Comparison of ENCODE assay signal across 11 cellular contexts in the genomic region with DNA sequence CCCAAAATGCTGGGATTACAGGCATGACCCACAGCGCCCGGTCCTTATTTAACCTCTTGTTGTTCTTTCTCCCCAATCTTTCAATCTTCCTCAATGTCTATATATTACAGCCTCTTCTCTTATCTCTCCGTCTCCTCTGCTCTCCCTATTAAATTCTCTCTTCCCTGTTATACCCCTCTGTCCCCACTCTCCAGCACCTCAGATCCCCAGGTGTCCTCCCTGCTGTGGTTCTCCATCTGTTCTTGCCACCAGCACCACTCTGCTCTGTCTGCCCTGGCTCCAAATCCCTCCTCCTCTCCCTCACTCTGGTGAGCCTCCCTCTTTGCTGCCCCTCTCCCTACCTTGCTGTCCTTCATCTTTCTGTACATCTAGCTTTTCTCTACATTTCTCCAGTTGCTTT. TPM values are rescaled to one million over a fixed set of nuclear protein-coding genes. Genes with fewer than 3 reads are reported as not detected.
DNase-seq lines count a peak whose midpoint lies in the region; ATAC-seq, FAIRE-seq and TF ChIP-seq lines count a peak whose summit lies in the region.
"Had no signal": no experiment of that assay in that cellular context is flagged by ENCODE, and none has a peak within 500 bp of the region (broad histone marks: within the 10 kb centered on the region; RNA-seq: fewer than 3 reads in every experiment).

No MANE protein-coding gene starts in this region.

- no peaks in the 10 kb centered on the region for H3K79me1 ChIP-seq in mesendoderm (ENCODE audit: low read length)

- H3K4me3 ChIP-seq in HepG2 (replicated peaks in 1 of 3; ENCODE audit: insufficient read depth in 1 of 3, low read depth in 2 of 3, low read length in 3 of 3) (peak overlapping the region; percentile 38 to 80 (median 73); a peak in 5 of 6 replicates), right lobe of liver (no peak overlapping the region), mesendoderm (ENCODE audit: low read length) (no peak overlapping the region), SJCRH30 (no peak overlapping the region)

- H3K56ac ChIP-seq in mesendoderm (ENCODE audit: low read length), result peak overlapping the region; percentile 49

- H3K27me3 ChIP-seq in HepG2 (ENCODE audit: control insufficient read depth in 1 of 2, insufficient read depth in 2 of 2, low read length in 2 of 2), result no peaks in the 10 kb centered on the region
- no peaks in the 10 kb centered on the region for H3K27me3 ChIP-seq in right lobe of liver
- no peaks in the 10 kb centered on the region for H3K27me3 ChIP-seq in mesendoderm (ENCODE audit: insufficient read depth, low read length, poor library complexity)
- no peaks in the 10 kb centered on the region for H3K27me3 ChIP-seq in SJCRH30
- H3K27me3 ChIP-seq: SJSA1 had no signal

- TF ChIP-seq POLR2A in HepG2 (IDR thresholded peaks at IDR 0.05; ENCODE audit: insufficient read depth in 1 of 2, low read depth in 2 of 2, low read length in 2 of 2) (no peak), right lobe of liver (IDR thresholded peaks at IDR 0.05) (no peak), erythroblast (IDR thresholded peaks at IDR 0.05; ENCODE audit: low read length) (no peak)

- H3K79me2 ChIP-seq in HepG2 (ENCODE audit: insufficient read depth, low read length) (peaks cover 2% of the 10 kb centered on the region), mesendoderm (ENCODE audit: control insufficient read depth, insufficient read depth, low read length) (no peaks in the 10 kb centered on the region)

- H4K8ac ChIP-seq in mesendoderm (ENCODE audit: low read depth, low read length), result no peak overlapping the region

- peak overlapping the region; percentile 88 for H3K4me3 Mint-ChIP-seq in activated naive CD8-positive, alpha-beta T cell treated with anti-CD3 and anti-CD28 coated beads for 36 hours

- TF ChIP-seq CTCF in HepG2 (CRISPR knock-in tag; IDR thresholded peaks at IDR 0.05) (no peak), right lobe of liver (IDR thresholded peaks at IDR 0.05) (no peak)

- H3K9ac ChIP-seq in HepG2 (ENCODE audit: insufficient read depth, low read depth, low read length) (no peak overlapping the region), mesendoderm (ENCODE audit: low read length) (no peak overlapping the region)

- no peak overlapping the region for H3K18ac ChIP-seq in mesendoderm (ENCODE audit: low read length)

- no peak overlapping the region for H2AK5ac ChIP-seq in mesendoderm (ENCODE audit: low read length)

- H3K36me3 Mint-ChIP-seq in activated naive CD8-positive, alpha-beta T cell treated with anti-CD3 and anti-CD28 coated beads for 36 hours, result peaks cover 48% of the 10 kb centered on the region

- no peaks in the 10 kb centered on the region for H4K20me1 ChIP-seq in HepG2 (ENCODE audit: insufficient read depth, low read length)

- H3K4ac ChIP-seq in mesendoderm (ENCODE audit: low read depth, low read length), result no peak overlapping the region

- ATAC-seq in HepG2, result no peak
- no peak for ATAC-seq in right lobe of liver

- POLR2A ChIA-PET in HepG2 (lab: Yijun Ruan, JAX), result no interaction called here

- no peak overlapping the region for H2BK15ac ChIP-seq in mesendoderm (replicated peaks; ENCODE audit: low read depth)

- no peak overlapping the region for H3K27ac ChIP-seq in HepG2 (ENCODE audit: extremely low read length, insufficient read depth, low read length)
- no peak overlapping the region for H3K27ac ChIP-seq in right lobe of liver
- H3K27ac ChIP-seq in mesendoderm (ENCODE audit: low read depth, low read length), result no peak overlapping the region
- no peak overlapping the region for H3K27ac ChIP-seq in SJCRH30
- H3K27ac ChIP-seq: SJSA1 had no signal

- CTCF ChIA-PET in HepG2 (lab: Yijun Ruan, JAX; ENCODE audit: low intra/inter-chr PET ratio, low total read pairs), result no interaction called here

- in situ Hi-C loops in HepG2 (cut with HindIII; ENCODE audit: extremely low pct_ligation_motif_present, low pct_unique_long_range_greater_than_20kb), result no loop called here

- H2BK120ac ChIP-seq in mesendoderm (ENCODE audit: low read depth, low read length), result no peak overlapping the region

- H3K4me1 ChIP-seq in HepG2 (ENCODE audit: insufficient read depth, low read length) (peaks cover 24% of the 10 kb centered on the region), right lobe of liver (no peaks in the 10 kb centered on the region), mesendoderm (ENCODE audit: control insufficient read depth, low read depth, low read length) (no peaks in the 10 kb centered on the region), SJCRH30 (no peaks in the 10 kb centered on the region)

- TF ChIP-seq EP300 in HepG2 (IDR thresholded peaks at IDR 0.05; ENCODE audit: low read depth in 2 of 2, low read length in 2 of 2) (no peak), HepG2 (CRISPR knock-in tag; IDR thresholded peaks at IDR 0.05; ENCODE audit: borderline replicate concordance) (no peak)

- H3K4me1 Mint-ChIP-seq in activated naive CD8-positive, alpha-beta T cell treated with anti-CD3 and anti-CD28 coated beads for 36 hours, result peaks cover 25% of the 10 kb centered on the region

- intact Hi-C loops in HepG2 (cut with micrococcal nuclease; ENCODE audit: unreplicated experiment), result no loop called here
- intact Hi-C loops in right lobe of liver (cut with DNase I), result no loop called here

- H3K27ac Mint-ChIP-seq in activated naive CD8-positive, alpha-beta T cell treated with anti-CD3 and anti-CD28 coated beads for 36 hours, result peak overlapping the region; percentile 35

- no peak overlapping the region for H4K5ac ChIP-seq in mesendoderm (ENCODE audit: low read length)

- H2BK5ac ChIP-seq in mesendoderm (ENCODE audit: low read length), result no peak overlapping the region

- H2AFZ ChIP-seq in HepG2 (ENCODE audit: low read length), result no peak overlapping the region

- H3K4me2 ChIP-seq in HepG2 (ENCODE audit: low read depth, low read length), result peak overlapping the region; percentile 72
- no peak overlapping the region for H3K4me2 ChIP-seq in mesendoderm (ENCODE audit: low read length)

- BruUV-seq in HepG2 (replicated peaks; lab: Mats Ljungman, UMichigan), result no TSS peak

- no peaks in the 10 kb centered on the region for H3K9me3 ChIP-seq in HepG2 (ENCODE audit: low read length)
- H3K9me3 ChIP-seq in right lobe of liver, result no peaks in the 10 kb centered on the region
- H3K9me3 ChIP-seq in SJCRH30 (replicated peaks), result no peaks in the 10 kb centered on the region
- H3K9me3 ChIP-seq: SJSA1 had no signal

- no peak for DNase-seq in HepG2 (ENCODE audit: low spot score)
- DNase-seq in right lobe of liver, result no peak
- DNase-seq in activated naive CD8-positive, alpha-beta T cell treated with anti-CD3 and anti-CD28 coated beads for 36 hours, result no peak
- no peak for DNase-seq in mesendoderm
- DNase-seq in SHP77 (lab: John Stamatoyannopoulos, UW), result no peak
- DNase-seq in SJCRH30, result no peak
- DNase-seq in hepatic stellate cell (ENCODE audit: low spot score), result no peak
- DNase-seq in erythroblast (lab: John Stamatoyannopoulos, UW), result no peak
- DNase-seq: NCI-H1105 had no signal

- H3K36me3 ChIP-seq in HepG2 (replicated peaks in 1 of 2; ENCODE audit: control insufficient read depth in 1 of 2, insufficient read depth in 2 of 2, low read length in 2 of 2), result no peaks in the 10 kb centered on the region
- H3K36me3 ChIP-seq in right lobe of liver, result no peaks in the 10 kb centered on the region
- no peaks in the 10 kb centered on the region for H3K36me3 ChIP-seq in mesendoderm (ENCODE audit: control insufficient read depth, insufficient read depth, low read length)
- no peaks in the 10 kb centered on the region for H3K36me3 ChIP-seq in SJCRH30
- H3K36me3 ChIP-seq: SJSA1 had no signal

- FAIRE-seq in HepG2 (lab: Jason Lieb, UNC), result no peak
- FAIRE-seq: D721Med had no signal

- H3K9me3 Mint-ChIP-seq in activated naive CD8-positive, alpha-beta T cell treated with anti-CD3 and anti-CD28 coated beads for 36 hours, result peaks cover 21% of the 10 kb centered on the region

- TF ChIP-seq RAD21 in HepG2 (CRISPR knock-in tag; IDR thresholded peaks at IDR 0.05), result no peak

- no peak overlapping the region for H3K23ac ChIP-seq in mesendoderm (ENCODE audit: low read length)

- H3K27me3 Mint-ChIP-seq in activated naive CD8-positive, alpha-beta T cell treated with anti-CD3 and anti-CD28 coated beads for 36 hours, result no peaks in the 10 kb centered on the region

- 82% methylated on average over 3 of the region's 3 CpGs for WGBS in HepG2 (ENCODE audit: low lambda C conversion rate)
- WGBS in right lobe of liver (ENCODE audit: insufficient coverage, low coverage, low lambda C conversion rate, missing lambda C conversion rate), result 86% methylated on average over 3 of the region's 3 CpGs
- WGBS in mesendoderm (ENCODE audit: extremely low coverage, insufficient coverage, low lambda C conversion rate), result no CpG with 5 or more reads among the region's 3 CpGs

RNA-seq across cellular contexts. Expression of a gene that starts 1.1 kb away (rescaled TPM):
- total RNA-seq in HepG2 (2016; rRNA removed; fragmentation: Illumina TruSeq; extraction: Trizol) (14.5 and 16.4 TPM in 2 replicates), right lobe of liver (1 to 10 TPM; 1.4 to 4.3 (median 2.1) TPM)
- 2.6 and 3.6 TPM in 2 replicates for total RNA-seq in HepG2 (2016; cell fraction: cytosol; rRNA removed; fragmentation: Illumina TruSeq; extraction: Trizol; ENCODE audit: low read depth)
- 17.0 and 18.8 TPM in 2 replicates for total RNA-seq in HepG2 (2016; cell fraction: insoluble cytoplasmic fraction; rRNA removed; fragmentation: Illumina TruSeq; extraction: Trizol)
- total RNA-seq in HepG2 (2016; cell fraction: membrane; rRNA removed; fragmentation: Illumina TruSeq; extraction: Trizol), result 5.2 and 6.4 TPM in 2 replicates
- total RNA-seq in HepG2 (2016; cell fraction: nucleus; rRNA removed; fragmentation: Illumina TruSeq; extraction: Trizol), result 22.8 and 32.1 TPM in 2 replicates
- 15.0 and 16.7 TPM in 2 replicates for polyA plus RNA-seq in HepG2 (2011; rRNA removed)
- 6.2 and 6.7 TPM in 2 replicates for polyA plus RNA-seq in HepG2 (2011; cell fraction: cytosol; rRNA removed)
- 56.8 and 62.3 TPM in 2 replicates for polyA plus RNA-seq in HepG2 (2011; cell fraction: nucleus; rRNA removed)
- polyA plus RNA-seq in HepG2 (2012), result 8.8 and 8.9 TPM in 2 replicates
- 1.7 and 2.6 TPM in 2 replicates for polyA plus RNA-seq in HepG2 (2016; cell fraction: cytosol; fragmentation: Illumina TruSeq; extraction: Trizol; ENCODE audit: low read depth)
- polyA plus RNA-seq in HepG2 (2016; cell fraction: insoluble cytoplasmic fraction; fragmentation: Illumina TruSeq; extraction: Trizol; ENCODE audit: low read depth), result 11.3 and 12.7 TPM in 2 replicates
- polyA plus RNA-seq in HepG2 (2016; cell fraction: membrane; fragmentation: Illumina TruSeq; extraction: Trizol; ENCODE audit: low read depth), result 3.1 and 4.1 TPM in 2 replicates
- 49.1 and 51.2 TPM in 2 replicates for polyA plus RNA-seq in HepG2 (2016; cell fraction: nucleus; fragmentation: Illumina TruSeq; extraction: Trizol; ENCODE audit: insufficient read depth, low read depth)
- polyA minus RNA-seq in HepG2 (2011; rRNA and poly(A)+ RNA removed; ENCODE audit: low replicate concordance), result 9.3 and 12.8 TPM in 2 replicates
- 5.8 and 6.9 TPM in 2 replicates for polyA minus RNA-seq in HepG2 (2011; cell fraction: cytosol; rRNA and poly(A)+ RNA removed)
- polyA minus RNA-seq in HepG2 (2011; cell fraction: nucleus; rRNA and poly(A)+ RNA removed), result 29.9 and 56.4 TPM in 2 replicates
- 10 to 100 TPM; 13.5 to 14.4 TPM for total RNA-seq in activated naive CD8-positive, alpha-beta T cell treated with anti-CD3 and anti-CD28 coated beads for 36 hours
- polyA plus RNA-seq in mesendoderm (2013, experiment 1 of 2), result 19.5 TPM
- polyA plus RNA-seq in mesendoderm (2013, experiment 2 of 2), result 19.6 TPM
- total RNA-seq in SJCRH30 (2014; rRNA removed; shearing (Covaris generic)), result 2.5 and 3.3 TPM in 2 replicates

RNA-seq across cellular contexts. Expression of a gene that starts 35.9 kb away (rescaled TPM):
- 16.0 and 20.0 TPM in 2 replicates for total RNA-seq in HepG2 (2016; rRNA removed; fragmentation: Illumina TruSeq; extraction: Trizol)
- total RNA-seq in HepG2 (2016; cell fraction: cytosol; rRNA removed; fragmentation: Illumina TruSeq; extraction: Trizol; ENCODE audit: low read depth), result 2.8 and 6.6 TPM in 2 replicates
- 14.5 and 21.3 TPM in 2 replicates for total RNA-seq in HepG2 (2016; cell fraction: insoluble cytoplasmic fraction; rRNA removed; fragmentation: Illumina TruSeq; extraction: Trizol)
- 4.3 and 6.9 TPM in 2 replicates for total RNA-seq in HepG2 (2016; cell fraction: membrane; rRNA removed; fragmentation: Illumina TruSeq; extraction: Trizol)
- total RNA-seq in HepG2 (2016; cell fraction: nucleus; rRNA removed; fragmentation: Illumina TruSeq; extraction: Trizol), result 5.6 and 7.5 TPM in 2 replicates
- polyA plus RNA-seq in HepG2 (2011; rRNA removed), result 5.0 and 5.9 TPM in 2 replicates
- 2.6 and 4.9 TPM in 2 replicates for polyA plus RNA-seq in HepG2 (2011; cell fraction: cytosol; rRNA removed)
- polyA plus RNA-seq in HepG2 (2011; cell fraction: nucleus; rRNA removed), result 1.5 and 2.5 TPM in 2 replicates
- 4.0 and 5.4 TPM in 2 replicates for polyA plus RNA-seq in HepG2 (2012)
- polyA plus RNA-seq in HepG2 (2016; cell fraction: cytosol; fragmentation: Illumina TruSeq; extraction: Trizol; ENCODE audit: low read depth), result 6.4 and 6.5 TPM in 2 replicates
- 9.5 and 12.4 TPM in 2 replicates for polyA plus RNA-seq in HepG2 (2016; cell fraction: insoluble cytoplasmic fraction; fragmentation: Illumina TruSeq; extraction: Trizol; ENCODE audit: low read depth)
- polyA plus RNA-seq in HepG2 (2016; cell fraction: membrane; fragmentation: Illumina TruSeq; extraction: Trizol; ENCODE audit: low read depth), result 2.9 and 4.3 TPM in 2 replicates
- 4.1 and 6.4 TPM in 2 replicates for polyA plus RNA-seq in HepG2 (2016; cell fraction: nucleus; fragmentation: Illumina TruSeq; extraction: Trizol; ENCODE audit: insufficient read depth, low read depth)
- polyA minus RNA-seq in HepG2 (2011; rRNA and poly(A)+ RNA removed; ENCODE audit: low replicate concordance), result 3.9 and 9.0 TPM in 2 replicates
- polyA minus RNA-seq in HepG2 (2011; cell fraction: cytosol; rRNA and poly(A)+ RNA removed), result 7.0 and 9.2 TPM in 2 replicates
- polyA minus RNA-seq in HepG2 (2011; cell fraction: nucleus; rRNA and poly(A)+ RNA removed), result 3.7 and 9.4 TPM in 2 replicates
- total RNA-seq in right lobe of liver, result 1 to 10 TPM in 5 of 6 experiments, under 1 TPM in 1; 0.92 to 4.2 (median 2.9) TPM
- 10 to 100 TPM; 14.0 to 14.8 TPM for total RNA-seq in activated naive CD8-positive, alpha-beta T cell treated with anti-CD3 and anti-CD28 coated beads for 36 hours
- 18.4 TPM for polyA plus RNA-seq in mesendoderm (2013, experiment 1 of 2)
- 17.3 TPM for polyA plus RNA-seq in mesendoderm (2013, experiment 2 of 2)
- 23.7 and 27.9 TPM in 2 replicates for total RNA-seq in SJCRH30 (2014; rRNA removed; shearing (Covaris generic))

RNA-seq across cellular contexts. Expression of a gene that starts 50.7 kb away (rescaled TPM):
- total RNA-seq in HepG2 (2016; rRNA removed; fragmentation: Illumina TruSeq; extraction: Trizol) (4.1 and 9.9 TPM in 2 replicates), right lobe of liver (1 to 10 TPM; 3.3 to 5.4 (median 3.9) TPM)
- total RNA-seq in HepG2 (2016; cell fraction: cytosol; rRNA removed; fragmentation: Illumina TruSeq; extraction: Trizol; ENCODE audit: low read depth), result 1.0 and 1.1 TPM in 2 replicates
- total RNA-seq in HepG2 (2016; cell fraction: insoluble cytoplasmic fraction; rRNA removed; fragmentation: Illumina TruSeq; extraction: Trizol), result 3.9 and 8.0 TPM in 2 replicates
- 2.4 and 2.8 TPM in 2 replicates for total RNA-seq in HepG2 (2016; cell fraction: membrane; rRNA removed; fragmentation: Illumina TruSeq; extraction: Trizol)
- 4.7 and 9.1 TPM in 2 replicates for total RNA-seq in HepG2 (2016; cell fraction: nucleus; rRNA removed; fragmentation: Illumina TruSeq; extraction: Trizol)
- polyA plus RNA-seq in HepG2 (2011; rRNA removed), result 2.4 and 2.7 TPM in 2 replicates
- 0.85 and 1.1 TPM in 2 replicates for polyA plus RNA-seq in HepG2 (2011; cell fraction: cytosol; rRNA removed)
- 3.3 and 3.7 TPM in 2 replicates for polyA plus RNA-seq in HepG2 (2011; cell fraction: nucleus; rRNA removed)
- polyA plus RNA-seq in HepG2 (2012), result 1.9 and 2.3 TPM in 2 replicates
- 0.26 and 0.36 TPM in 2 replicates for polyA plus RNA-seq in HepG2 (2016; cell fraction: cytosol; fragmentation: Illumina TruSeq; extraction: Trizol; ENCODE audit: low read depth)
- 2.4 and 2.5 TPM in 2 replicates for polyA plus RNA-seq in HepG2 (2016; cell fraction: insoluble cytoplasmic fraction; fragmentation: Illumina TruSeq; extraction: Trizol; ENCODE audit: low read depth)
- polyA plus RNA-seq in HepG2 (2016; cell fraction: membrane; fragmentation: Illumina TruSeq; extraction: Trizol; ENCODE audit: low read depth), result 0.32 and 0.36 TPM in 2 replicates
- 4.7 and 7.1 TPM in 2 replicates for polyA plus RNA-seq in HepG2 (2016; cell fraction: nucleus; fragmentation: Illumina TruSeq; extraction: Trizol; ENCODE audit: insufficient read depth, low read depth)
- 3.2 and 3.8 TPM in 2 replicates for polyA minus RNA-seq in HepG2 (2011; rRNA and poly(A)+ RNA removed; ENCODE audit: low replicate concordance)
- 6.6 and 6.9 TPM in 2 replicates for polyA minus RNA-seq in HepG2 (2011; cell fraction: cytosol; rRNA and poly(A)+ RNA removed)
- 10.9 and 13.2 TPM in 2 replicates for polyA minus RNA-seq in HepG2 (2011; cell fraction: nucleus; rRNA and poly(A)+ RNA removed)
- 10 to 100 TPM; 15.1 to 15.9 TPM for total RNA-seq in activated naive CD8-positive, alpha-beta T cell treated with anti-CD3 and anti-CD28 coated beads for 36 hours
- polyA plus RNA-seq in mesendoderm (2013, experiment 1 of 2), result 12.0 TPM
- 13.8 TPM for polyA plus RNA-seq in mesendoderm (2013, experiment 2 of 2)
- total RNA-seq in SJCRH30 (2014; rRNA removed; shearing (Covaris generic)), result 9.6 and 12.3 TPM in 2 replicates

Comparison
In these comparisons a context has a peak if more than half of its experiments do, and no peak if none do; other contexts are left out.
1. H3K4me3 ChIP-seq: peak in HepG2 (3 of 3); none in right lobe of liver (0 of 3), mesendoderm (single experiment) and SJCRH30 (single experiment).